8 cellular contexts compared by ENCODE assay signal in genomic region chrX:107827137-107827831, GRCh38. TPM values are rescaled to one million over a fixed set of nuclear protein-coding genes. Genes with fewer than 3 reads are reported as not detected.
DNase-seq lines count a peak whose midpoint lies in the region; ATAC-seq and TF ChIP-seq lines count a peak whose summit lies in the region.

No MANE protein-coding gene starts in this region.

- TF ChIP-seq CTCF in kidney epithelial cell (IDR thresholded peaks at IDR 0.05; ENCODE audit: insufficient read depth, low read length, poor library complexity, severe bottlenecking) = no peak
- no peak for TF ChIP-seq CTCF in thoracic aorta (IDR thresholded peaks at IDR 0.05)

- peak overlapping the region; percentile 74 to 89 for H3K27ac ChIP-seq in thoracic aorta

- ATAC-seq in thoracic aorta (ENCODE audit: insufficient number of reproducible peaks, low FRiP score, low read depth) (no peak), HG03045 (IDR thresholded peaks at IDR 0.05; ENCODE audit: unreplicated experiment) (no peak), GM21390 (IDR thresholded peaks at IDR 0.05; ENCODE audit: unreplicated experiment) (no peak), HG03097 (IDR thresholded peaks at IDR 0.05; ENCODE audit: low FRiP score, unreplicated experiment) (no peak)

- peak; percentile 46 to 53 for DNase-seq in NCI-H524 (lab: John Stamatoyannopoulos, UW)
- DNase-seq in NCI-H524 treated with DMSO at 0.1 percent for 48 hours (lab: John Stamatoyannopoulos, UW) = no peak
- peak; percentile 8 for DNase-seq in astrocyte of the hippocampus (ENCODE audit: low read depth, low spot score)
- no peak for DNase-seq in kidney epithelial cell (ENCODE audit: low read depth)
- DNase-seq in thoracic aorta (ENCODE audit: low spot score) = no peak

- H3K9me3 ChIP-seq in thoracic aorta = no peaks in the 10 kb centered on the region

- H3K27me3 ChIP-seq in kidney epithelial cell (ENCODE audit: control insufficient read depth, insufficient read depth, low read length) (no peaks in the 10 kb centered on the region), thoracic aorta (replicated peaks; ENCODE audit: insufficient read depth) (no peaks in the 10 kb centered on the region)

- H3K4me1 ChIP-seq in thoracic aorta (ENCODE audit: control insufficient read depth in 1 of 2, low read depth in 2 of 2) = peaks cover 0 to 4% of the 10 kb centered on the region in 2 donors

- H3K36me3 ChIP-seq in kidney epithelial cell (ENCODE audit: control insufficient read depth, insufficient read depth, low read length) (no peaks in the 10 kb centered on the region), thoracic aorta (no peaks in the 10 kb centered on the region)

- H3K4me3 ChIP-seq in kidney epithelial cell (ENCODE audit: low read depth, low read length) (peak overlapping the region; percentile 48), thoracic aorta (peak overlapping the region; percentile 74)

RNA-seq across cellular contexts. Expression of gene MID2, which starts 1.6 kb away (rescaled TPM):
- total RNA-seq in kidney epithelial cell (14.2 and 18.6 TPM in 2 replicates), thoracic aorta (10 to 100 TPM; 24.7 to 34.1 TPM)

RNA-seq across cellular contexts. Expression of gene NCBP2L, which starts 49.8 kb away (rescaled TPM):
- not detected in 2 replicates for total RNA-seq in kidney epithelial cell
- total RNA-seq in thoracic aorta = not detected

RNA-seq across cellular contexts. Expression of gene TSC22D3, which starts 51.7 kb away (rescaled TPM):
- 69.0 and 75.0 TPM in 2 replicates for total RNA-seq in kidney epithelial cell
- total RNA-seq in thoracic aorta = 100 to 1,000 TPM; 326 to 551 TPM

Comparison
In these comparisons a context has a peak if more than half of its experiments do, and no peak if none do; other contexts are left out.
1. DNase-seq: peak in NCI-H524 (2 of 2) and astrocyte of the hippocampus (single experiment); none in NCI-H524 treated with DMSO at 0.1 percent for 48 hours (single experiment), kidney epithelial cell (single experiment) and thoracic aorta (single experiment).